Comparison of ENCODE assay signal across 1 cellular context in the genomic region with DNA sequence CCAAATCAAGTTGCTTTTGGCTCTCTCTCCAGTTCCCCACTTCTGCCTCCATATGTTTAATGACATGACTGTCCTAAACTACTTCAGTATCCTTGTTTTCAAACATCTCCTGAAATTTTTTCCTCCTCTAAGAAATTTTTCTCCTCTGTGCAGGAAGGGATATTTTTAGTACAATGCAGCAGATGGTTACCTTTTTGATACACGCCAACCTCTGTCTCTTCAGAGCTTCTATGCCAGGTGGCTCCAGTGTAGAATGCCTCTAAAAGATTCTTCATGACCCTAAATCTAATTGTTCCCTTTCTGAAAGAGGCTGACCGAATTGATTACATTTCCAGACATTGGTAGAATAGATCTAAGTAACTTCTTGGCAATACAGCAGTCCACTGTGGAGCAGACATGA.
TF ChIP-seq lines count a peak whose summit lies in the region.

No MANE protein-coding gene starts in this region.

TF ChIP-seq in HepG2, 621 proteins besides CTCF, POLR2A, EP300 and RAD21:
- TF ChIP-seq, protein P1, sequence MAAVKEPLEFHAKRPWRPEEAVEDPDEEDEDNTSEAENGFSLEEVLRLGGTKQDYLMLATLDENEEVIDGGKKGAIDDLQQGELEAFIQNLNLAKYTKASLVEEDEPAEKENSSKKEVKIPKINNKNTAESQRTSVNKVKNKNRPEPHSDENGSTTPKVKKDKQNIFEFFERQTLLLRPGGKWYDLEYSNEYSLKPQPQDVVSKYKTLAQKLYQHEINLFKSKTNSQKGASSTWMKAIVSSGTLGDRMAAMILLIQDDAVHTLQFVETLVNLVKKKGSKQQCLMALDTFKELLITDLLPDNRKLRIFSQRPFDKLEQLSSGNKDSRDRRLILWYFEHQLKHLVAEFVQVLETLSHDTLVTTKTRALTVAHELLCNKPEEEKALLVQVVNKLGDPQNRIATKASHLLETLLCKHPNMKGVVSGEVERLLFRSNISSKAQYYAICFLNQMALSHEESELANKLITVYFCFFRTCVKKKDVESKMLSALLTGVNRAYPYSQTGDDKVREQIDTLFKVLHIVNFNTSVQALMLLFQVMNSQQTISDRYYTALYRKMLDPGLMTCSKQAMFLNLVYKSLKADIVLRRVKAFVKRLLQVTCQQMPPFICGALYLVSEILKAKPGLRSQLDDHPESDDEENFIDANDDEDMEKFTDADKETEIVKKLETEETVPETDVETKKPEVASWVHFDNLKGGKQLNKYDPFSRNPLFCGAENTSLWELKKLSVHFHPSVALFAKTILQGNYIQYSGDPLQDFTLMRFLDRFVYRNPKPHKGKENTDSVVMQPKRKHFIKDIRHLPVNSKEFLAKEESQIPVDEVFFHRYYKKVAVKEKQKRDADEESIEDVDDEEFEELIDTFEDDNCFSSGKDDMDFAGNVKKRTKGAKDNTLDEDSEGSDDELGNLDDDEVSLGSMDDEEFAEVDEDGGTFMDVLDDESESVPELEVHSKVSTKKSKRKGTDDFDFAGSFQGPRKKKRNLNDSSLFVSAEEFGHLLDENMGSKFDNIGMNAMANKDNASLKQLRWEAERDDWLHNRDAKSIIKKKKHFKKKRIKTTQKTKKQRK (IDR thresholded peaks at IDR 0.05; ENCODE audit: low read length): no peak
- TF ChIP-seq, protein P2, sequence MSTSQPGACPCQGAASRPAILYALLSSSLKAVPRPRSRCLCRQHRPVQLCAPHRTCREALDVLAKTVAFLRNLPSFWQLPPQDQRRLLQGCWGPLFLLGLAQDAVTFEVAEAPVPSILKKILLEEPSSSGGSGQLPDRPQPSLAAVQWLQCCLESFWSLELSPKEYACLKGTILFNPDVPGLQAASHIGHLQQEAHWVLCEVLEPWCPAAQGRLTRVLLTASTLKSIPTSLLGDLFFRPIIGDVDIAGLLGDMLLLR (CRISPR knock-in tag; IDR thresholded peaks at IDR 0.05): no peak
- no peak for TF ChIP-seq ZNF296 (CRISPR knock-in tag; conservative IDR thresholded peaks at IDR 0.05)
